In genomic region chr18:64275593-64276309, GRCh38 we compare ENCODE assay signal across 18 cellular contexts.
"Had no signal": no experiment of that assay in that cellular context is flagged by ENCODE, and none has a peak within 500 bp of the region (broad histone marks: within the 10 kb centered on the region; RNA-seq: fewer than 3 reads in every experiment).

No MANE protein-coding gene starts in this region.

- H3K27ac ChIP-seq: dorsolateral prefrontal cortex, foreskin keratinocyte, tibial nerve, uterus had no signal

- H3K27me3 ChIP-seq: foreskin keratinocyte, tibial nerve, uterus had no signal

- H3K4me1 ChIP-seq: foreskin keratinocyte, uterus had no signal

- H3K36me3 Mint-ChIP-seq: activated CD4-positive, alpha-beta memory T cell treated with anti-CD3 and anti-CD28 coated beads for 36 hours; activated naive CD4-positive, alpha-beta T cell treated with anti-CD3 and anti-CD28 coated beads, Interleukin-2, amount 50 U/mL, for 72 hours had no signal

- H3K4me3 Mint-ChIP-seq: activated CD4-positive, alpha-beta memory T cell treated with anti-CD3 and anti-CD28 coated beads for 36 hours; activated T-helper 1 cell treated with anti-CD3 and anti-CD28 coated beads, Interleukin-12 subunit alpha, Interleukin-12 subunit beta, Interleukin-2, Interleukin-4 antibody, amounts not matched to agents 30 ng/mL and 10 ng/mL and 1 ng/mL, durations not matched to agents 14 hours and 24 hours and 36 hours; natural killer cell treated with Interleukin-12 subunit alpha and Interleukin-12 subunit beta and Interleukin-15 and Interleukin-18, amount 100 ng/mL, for 72 hours had no signal

- H3K27me3 Mint-ChIP-seq: activated CD4-positive, alpha-beta memory T cell treated with anti-CD3 and anti-CD28 coated beads for 36 hours; natural killer cell treated with Interleukin-12 subunit alpha and Interleukin-12 subunit beta and Interleukin-15 and Interleukin-18, amount 100 ng/mL, for 72 hours had no signal

- DNase-seq: activated CD4-positive, alpha-beta memory T cell treated with anti-CD3 and anti-CD28 coated beads for 36 hours; activated CD4-positive, alpha-beta T cell treated with anti-CD3 and anti-CD28 coated beads for 4 hours; activated gamma-delta T cell treated with Interleukin-2 at 50 U/mL for 16 hours; activated T-cell treated with anti-CD3 and anti-CD28 coated beads for 4 hours; dorsolateral prefrontal cortex; foreskin keratinocyte; hippocampal formation; retina; stimulated activated CD4-positive, alpha-beta T cell treated with anti-CD3 and anti-CD28 coated beads, Interleukin-2, amount 100 ng/mL, for 24 hours; stimulated activated naive CD4-positive, alpha-beta T cell treated with Interleukin-2 at 50 U/mL for 16 hours; substantia nigra; SW 1271; T-helper 2 cell; uterus had no signal

- ATAC-seq: activated naive CD4-positive, alpha-beta T cell treated with anti-CD3 and anti-CD28 coated beads, Interleukin-2, amount 50 U/mL, for 72 hours; foreskin keratinocyte; natural killer cell treated with Interleukin-12 subunit alpha and Interleukin-12 subunit beta and Interleukin-15 and Interleukin-18, amount 100 ng/mL, for 72 hours had no signal

- H3K27ac Mint-ChIP-seq: activated CD4-positive, alpha-beta memory T cell treated with anti-CD3 and anti-CD28 coated beads for 36 hours; activated naive CD4-positive, alpha-beta T cell treated with anti-CD3 and anti-CD28 coated beads, Interleukin-2, amount 50 U/mL, for 72 hours; activated T-helper 1 cell treated with anti-CD3 and anti-CD28 coated beads, Interleukin-12 subunit alpha, Interleukin-12 subunit beta, Interleukin-2, Interleukin-4 antibody, amounts not matched to agents 30 ng/mL and 10 ng/mL and 1 ng/mL, durations not matched to agents 14 hours and 24 hours and 36 hours; natural killer cell treated with Interleukin-12 subunit alpha and Interleukin-12 subunit beta and Interleukin-15 and Interleukin-18, amount 100 ng/mL, for 72 hours had no signal

- H3K9me3 ChIP-seq: tibial nerve, uterus had no signal

- H3K4me3 ChIP-seq: dorsolateral prefrontal cortex, tibial nerve, uterus had no signal

- H3K36me3 ChIP-seq: tibial nerve, uterus had no signal
